Comparison of ENCODE assay signal across 15 cellular contexts in genomic region chr1:159121526-159121925, GRCh38. TPM values are rescaled to one million over a fixed set of nuclear protein-coding genes. Genes with fewer than 3 reads are reported as not detected.
DNase-seq lines count a peak whose midpoint lies in the region; ATAC-seq and TF ChIP-seq lines count a peak whose summit lies in the region.
"Had no signal": no experiment of that assay in that cellular context is flagged by ENCODE, and none has a peak within 500 bp of the region (broad histone marks: within the 10 kb centered on the region; RNA-seq: fewer than 3 reads in every experiment).

No MANE protein-coding gene starts in this region.

- H3K4me3 ChIP-seq in GM23338: no peak overlapping the region
- no peak overlapping the region for H3K4me3 ChIP-seq in transverse colon
- H3K4me3 ChIP-seq: BLaER1, left lung, ovary had no signal

- 75 to 88% methylated on average over 1 of the region's 1 CpG for WGBS in transverse colon (ENCODE audit: low coverage in 1 of 2), 2 donors

- H3K27me3 Mint-ChIP-seq in GM23338 (ENCODE audit: insufficient read depth, low read depth, poor library complexity): no peaks in the 10 kb centered on the region
- H3K27me3 Mint-ChIP-seq in T-helper 2 cell treated with Interferon-gamma antibody and Interleukin-4, amounts not matched to agents 5 μg/mL and 100 μg/mL, for 36 hours (ENCODE audit: low read depth): peaks cover 40% of the 10 kb centered on the region

- TF ChIP-seq CTCF in GM10266 (IDR thresholded peaks at IDR 0.05; ENCODE audit: control insufficient read depth, insufficient read depth, low read depth, missing control alignments) (no peak), GM23338 (conservative IDR thresholded peaks at IDR 0.05; ENCODE audit: low read depth in 2 of 2) (no peak), transverse colon (IDR thresholded peaks at IDR 0.05) (no peak)

- H3K27me3 ChIP-seq in GM23338 (ENCODE audit: insufficient read depth) (no peaks in the 10 kb centered on the region), transverse colon (no peaks in the 10 kb centered on the region)
- H3K27me3 ChIP-seq: BLaER1, foreskin keratinocyte, left lung, ovary had no signal

- DNase-seq in GM10266 (ENCODE audit: extremely low spot score): peak; percentile 6
- DNase-seq in GM23338 (ENCODE audit: low spot score): no peak
- no peak for DNase-seq in NCI-H446 treated with DMSO at 0.1 percent for 48 hours (lab: John Stamatoyannopoulos, UW)
- DNase-seq in transverse colon: no peak
- no peak for DNase-seq in SIG-M5 (lab: John Stamatoyannopoulos, UW)
- DNase-seq in T-helper 2 cell treated with Interferon-gamma antibody and Interleukin-4, amounts not matched to agents 5 μg/mL and 100 μg/mL, for 36 hours (ENCODE audit: low spot score): no peak
- DNase-seq: left lung; NCI-H1048; ovary; stimulated activated CD4-positive, alpha-beta T cell treated with anti-CD3 and anti-CD28 coated beads, Interleukin-2, amount 100 ng/mL, for 24 hours had no signal

- no peaks in the 10 kb centered on the region for H3K9me3 Mint-ChIP-seq in GM23338
- no peaks in the 10 kb centered on the region for H3K9me3 Mint-ChIP-seq in T-helper 2 cell treated with Interferon-gamma antibody and Interleukin-4, amounts not matched to agents 5 μg/mL and 100 μg/mL, for 36 hours

- peaks cover 9% of the 10 kb centered on the region; the same call in 1 of the 2 replicates for H3K4me1 ChIP-seq in GM23338 (ENCODE audit: insufficient read depth)
- no peaks in the 10 kb centered on the region for H3K4me1 ChIP-seq in transverse colon
- H3K4me1 ChIP-seq: BLaER1, foreskin keratinocyte, left lung had no signal

- no peaks in the 10 kb centered on the region for H3F3A ChIP-seq in GM23338 (replicated peaks; ENCODE audit: low read depth)

- no peaks in the 10 kb centered on the region for H3K36me3 Mint-ChIP-seq in GM23338 (ENCODE audit: low read depth)
- no peaks in the 10 kb centered on the region for H3K36me3 Mint-ChIP-seq in T-helper 2 cell treated with Interferon-gamma antibody and Interleukin-4, amounts not matched to agents 5 μg/mL and 100 μg/mL, for 36 hours (ENCODE audit: low read depth)

- no peaks in the 10 kb centered on the region for H3K79me2 ChIP-seq in GM23338 (replicated peaks; ENCODE audit: insufficient read depth)

- H3K4me2 ChIP-seq in GM23338: peak overlapping the region; percentile 2; the same call in 1 of the 2 replicates
- H3K4me2 ChIP-seq: BLaER1 had no signal

- H3K4me1 Mint-ChIP-seq in GM23338: peaks cover 15% of the 10 kb centered on the region
- peaks cover 2% of the 10 kb centered on the region for H3K4me1 Mint-ChIP-seq in T-helper 2 cell treated with Interferon-gamma antibody and Interleukin-4, amounts not matched to agents 5 μg/mL and 100 μg/mL, for 36 hours (ENCODE audit: low read depth)

- ATAC-seq in GM18873 (IDR thresholded peaks at IDR 0.05; ENCODE audit: low FRiP score, unreplicated experiment) (peak; percentile 36), GM23338 (no peak), HG03354 (IDR thresholded peaks at IDR 0.05; ENCODE audit: poor library complexity, severe bottlenecking, unreplicated experiment) (peak; percentile 80)
- ATAC-seq: left lung, Panc1 had no signal

- H2AFZ ChIP-seq in GM23338: no peak overlapping the region

- H4K20me1 ChIP-seq in GM23338 (replicated peaks; ENCODE audit: insufficient read depth): no peaks in the 10 kb centered on the region
- H4K20me1 ChIP-seq: BLaER1 had no signal

- TF ChIP-seq EP300 in transverse colon (IDR thresholded peaks at IDR 0.05; ENCODE audit: low read depth): no peak

- no peaks in the 10 kb centered on the region for H3K36me3 ChIP-seq in GM23338 (ENCODE audit: insufficient read depth)
- H3K36me3 ChIP-seq in transverse colon: no peaks in the 10 kb centered on the region
- H3K36me3 ChIP-seq: BLaER1, left lung, ovary had no signal

- in situ Hi-C loops in transverse colon (cut with MboI; ENCODE audit: low pct_ligation_motif_present in 1 of 4, low pct_unique_long_range_greater_than_20kb in 1 of 4, low sequenced_read_pairs in 3 of 4): no loop called here

- H3K9me2 ChIP-seq in GM23338 (ENCODE audit: insufficient read depth): no peaks in the 10 kb centered on the region

- no peak overlapping the region for H3K4me3 Mint-ChIP-seq in GM23338
- no peak overlapping the region for H3K4me3 Mint-ChIP-seq in T-helper 2 cell treated with Interferon-gamma antibody and Interleukin-4, amounts not matched to agents 5 μg/mL and 100 μg/mL, for 36 hours

- intact Hi-C loops in transverse colon (cut with DNase I; ENCODE audit: low total_unique reads): no loop called here

- H3K27ac Mint-ChIP-seq in GM23338: no peak overlapping the region
- H3K27ac Mint-ChIP-seq in T-helper 2 cell treated with Interferon-gamma antibody and Interleukin-4, amounts not matched to agents 5 μg/mL and 100 μg/mL, for 36 hours: no peak overlapping the region

- H3K9me3 ChIP-seq in transverse colon: no peaks in the 10 kb centered on the region
- H3K9me3 ChIP-seq: BLaER1, left lung, ovary had no signal

- TF ChIP-seq POLR2A in transverse colon (IDR thresholded peaks at IDR 0.05): no peak

- H3K27ac ChIP-seq in GM23338 (ENCODE audit: low read depth) (no peak overlapping the region), transverse colon (no peak overlapping the region)
- H3K27ac ChIP-seq: BLaER1, foreskin keratinocyte, left lung, ovary had no signal

TF ChIP-seq in GM23338, 12 proteins besides CTCF, POLR2A, EP300 and RAD21 (continues in another document):
- TF ChIP-seq ETS1 (IDR thresholded peaks at IDR 0.05) (no peak), POLR2AphosphoS5 (IDR thresholded peaks at IDR 0.05; ENCODE audit: low read depth) (no peak), EZH2 (IDR thresholded peaks at IDR 0.05; ENCODE audit: low read depth, unreplicated experiment) (no peak), REST (IDR thresholded peaks at IDR 0.05; ENCODE audit: unreplicated experiment) (no peak), JUNB (IDR thresholded peaks at IDR 0.05; ENCODE audit: unreplicated experiment) (no peak), EZH2phosphoT487 (IDR thresholded peaks at IDR 0.05; ENCODE audit: unreplicated experiment) (no peak), ZNF331 (CRISPR knock-in tag; IDR thresholded peaks at IDR 0.05; ENCODE audit: low read depth) (no peak), ZNF114 (CRISPR knock-in tag; IDR thresholded peaks at IDR 0.05) (no peak)

RNA-seq across cellular contexts. Expression of gene AIM2, which starts 45.0 kb away (rescaled TPM):
- total RNA-seq in GM23338 (2014; rRNA removed; shearing (Covaris generic)): 2.1 and 2.5 TPM in 2 replicates
- 1.5 and 1.9 TPM in 2 replicates for polyA plus RNA-seq in GM23338 (2016; fragmentation: Nextera tagmentation; extraction: Ambion mirVana)
- 10 to 100 TPM in 1 of 4 donors, 1 to 10 TPM in 1, not detected in 2; 6.0 to 10.3 TPM for total RNA-seq in transverse colon
- total RNA-seq: foreskin keratinocyte had no signal
- polyA plus RNA-seq: foreskin keratinocyte had no signal

RNA-seq across cellular contexts. Expression of gene CADM3, which starts 49.9 kb away (rescaled TPM):
- 2.9 and 4.4 TPM in 2 replicates for total RNA-seq in GM23338 (2014; rRNA removed; shearing (Covaris generic))
- 1.5 and 2.0 TPM in 2 replicates for polyA plus RNA-seq in GM23338 (2016; fragmentation: Nextera tagmentation; extraction: Ambion mirVana)
- 1 to 10 TPM; 3.4 to 6.5 (median 5.1) TPM for total RNA-seq in transverse colon
- total RNA-seq: foreskin keratinocyte had no signal
- polyA plus RNA-seq: foreskin keratinocyte had no signal
